In genomic region chr11:127675602-127676001, GRCh38 we compare ENCODE assay signal across 1 cellular context.
TF ChIP-seq lines count a peak whose summit lies in the region.

No MANE protein-coding gene starts in this region.

TF ChIP-seq in IMR-90, 13 proteins besides CTCF, POLR2A, EP300 and RAD21 (continued from another document):
- TF ChIP-seq FOS (IDR thresholded peaks at IDR 0.05; ENCODE audit: low read depth, low read length): no peak
- no peak for TF ChIP-seq NFE2L2 (IDR thresholded peaks at IDR 0.05; ENCODE audit: low read depth, low read length)
- TF ChIP-seq MXI1 (IDR thresholded peaks at IDR 0.05; ENCODE audit: borderline replicate concordance, low read depth, low read length): no peak
- TF ChIP-seq ELK1 (IDR thresholded peaks at IDR 0.05; ENCODE audit: borderline replicate concordance, low read depth, low read length): no peak
- TF ChIP-seq RFX5 (IDR thresholded peaks at IDR 0.05; ENCODE audit: low read depth, low read length): no peak
- no peak for TF ChIP-seq MAZ (IDR thresholded peaks at IDR 0.05; ENCODE audit: borderline replicate concordance, low read depth, low read length)
- no peak for TF ChIP-seq SMC3 (IDR thresholded peaks at IDR 0.05; ENCODE audit: low read depth, low read length)
- no peak for TF ChIP-seq CEBPB (IDR thresholded peaks at IDR 0.05; ENCODE audit: low read depth, low read length)
- TF ChIP-seq USF2 (IDR thresholded peaks at IDR 0.05; ENCODE audit: low read depth, low read length): no peak
